ENCODE assay signal across 21 cellular contexts in the genomic region with DNA sequence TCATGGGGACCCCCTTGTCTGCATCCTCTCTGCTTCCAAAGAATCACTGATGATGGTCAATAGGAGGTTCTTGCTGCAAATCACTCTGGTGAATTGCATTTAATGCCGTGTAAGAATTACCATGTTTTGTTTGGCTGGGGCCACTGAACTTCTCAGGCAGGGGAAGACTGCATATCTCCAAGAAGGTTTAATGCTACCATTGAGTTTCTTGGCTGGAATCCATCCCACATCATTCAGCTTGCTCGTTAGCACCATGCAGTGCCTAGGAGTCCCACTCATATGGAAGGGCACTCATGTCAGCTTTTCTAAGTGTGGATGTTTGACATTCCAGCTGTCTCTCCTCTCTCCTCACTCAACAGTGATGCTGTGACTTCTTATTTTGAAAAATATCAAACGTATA. TPM values are rescaled to one million over a fixed set of nuclear protein-coding genes. Genes with fewer than 3 reads are reported as not detected.
"Had no signal": no experiment of that assay in that cellular context is flagged by ENCODE, and none has a peak within 500 bp of the region (broad histone marks: within the 10 kb centered on the region; RNA-seq: fewer than 3 reads in every experiment).

No MANE protein-coding gene starts in this region.

- ATAC-seq: effector memory CD8-positive, alpha-beta T cell; gastrocnemius medialis; left lobe of liver; mucosa of descending colon; naive thymus-derived CD4-positive, alpha-beta T cell; pancreas; SK-N-SH treated with all-trans-retinoic acid at 6 μM for 48 hours; stimulated activated effector memory CD8-positive, alpha-beta T cell treated with anti-CD3 and anti-CD28 coated beads, Interleukin-12 subunit alpha, Interleukin-12 subunit beta, amount 100 ng/mL, for 72 hours had no signal

- DNase-seq: activated CD4-positive, alpha-beta T cell treated with anti-CD3 and anti-CD28 coated beads for 48 hours; activated CD8-positive, alpha-beta memory T cell treated with anti-CD3 and anti-CD28 coated beads, Interleukin-2, amount 50 U/mL, for 48 hours; activated gamma-delta T cell; activated naive CD8-positive, alpha-beta T cell treated with anti-CD3 and anti-CD28 coated beads for 36 hours; activated T-cell treated with anti-CD3 and anti-CD28 coated beads, Interleukin-2, amount 50 U/mL, for 72 hours; anterior cingulate cortex; caudate nucleus; effector memory CD8-positive, alpha-beta T cell; gastrocnemius medialis; mucosa of descending colon; naive thymus-derived CD4-positive, alpha-beta T cell; pancreas; T-helper 1 cell; WERI-Rb-1 had no signal

- H3K27ac Mint-ChIP-seq: activated naive CD8-positive, alpha-beta T cell treated with anti-CD3 and anti-CD28 coated beads for 36 hours; activated T-cell treated with anti-CD3 and anti-CD28 coated beads, Interleukin-2, amount 50 U/mL, for 72 hours; effector memory CD8-positive, alpha-beta T cell; naive thymus-derived CD4-positive, alpha-beta T cell; stimulated activated effector memory CD8-positive, alpha-beta T cell treated with anti-CD3 and anti-CD28 coated beads, Interleukin-12 subunit alpha, Interleukin-12 subunit beta, amount 100 ng/mL, for 72 hours had no signal

- H3K27me3 ChIP-seq: gastrocnemius medialis, pancreas had no signal

- H3K9me3 Mint-ChIP-seq: activated naive CD8-positive, alpha-beta T cell treated with anti-CD3 and anti-CD28 coated beads for 36 hours; activated T-cell treated with anti-CD3 and anti-CD28 coated beads, Interleukin-2, amount 50 U/mL, for 72 hours; effector memory CD8-positive, alpha-beta T cell; stimulated activated effector memory CD8-positive, alpha-beta T cell treated with anti-CD3 and anti-CD28 coated beads, Interleukin-12 subunit alpha, Interleukin-12 subunit beta, amount 100 ng/mL, for 72 hours had no signal

- H3K4me3 ChIP-seq: coronary artery, gastrocnemius medialis, mucosa of descending colon, pancreas, thoracic aorta had no signal

- FAIRE-seq: islet of Langerhans, pancreas had no signal

- H3K27ac ChIP-seq: coronary artery, epithelial cell of prostate, gastrocnemius medialis, pancreas, thoracic aorta, WERI-Rb-1 had no signal

- H3K4me3 Mint-ChIP-seq: activated naive CD8-positive, alpha-beta T cell treated with anti-CD3 and anti-CD28 coated beads for 36 hours; activated T-cell treated with anti-CD3 and anti-CD28 coated beads, Interleukin-2, amount 50 U/mL, for 72 hours; effector memory CD8-positive, alpha-beta T cell; naive thymus-derived CD4-positive, alpha-beta T cell; stimulated activated effector memory CD8-positive, alpha-beta T cell treated with anti-CD3 and anti-CD28 coated beads, Interleukin-12 subunit alpha, Interleukin-12 subunit beta, amount 100 ng/mL, for 72 hours had no signal

- H3K36me3 ChIP-seq: gastrocnemius medialis, pancreas, thoracic aorta, WERI-Rb-1 had no signal

- H3K4me1 ChIP-seq: gastrocnemius medialis, pancreas had no signal

RNA-seq across cellular contexts. Expression of a gene that starts 50.2 kb away (rescaled TPM):
- polyA plus RNA-seq: naive thymus-derived CD4-positive, alpha-beta T cell had no signal
